Comparison of ENCODE assay signal across 18 cellular contexts in the genomic region with DNA sequence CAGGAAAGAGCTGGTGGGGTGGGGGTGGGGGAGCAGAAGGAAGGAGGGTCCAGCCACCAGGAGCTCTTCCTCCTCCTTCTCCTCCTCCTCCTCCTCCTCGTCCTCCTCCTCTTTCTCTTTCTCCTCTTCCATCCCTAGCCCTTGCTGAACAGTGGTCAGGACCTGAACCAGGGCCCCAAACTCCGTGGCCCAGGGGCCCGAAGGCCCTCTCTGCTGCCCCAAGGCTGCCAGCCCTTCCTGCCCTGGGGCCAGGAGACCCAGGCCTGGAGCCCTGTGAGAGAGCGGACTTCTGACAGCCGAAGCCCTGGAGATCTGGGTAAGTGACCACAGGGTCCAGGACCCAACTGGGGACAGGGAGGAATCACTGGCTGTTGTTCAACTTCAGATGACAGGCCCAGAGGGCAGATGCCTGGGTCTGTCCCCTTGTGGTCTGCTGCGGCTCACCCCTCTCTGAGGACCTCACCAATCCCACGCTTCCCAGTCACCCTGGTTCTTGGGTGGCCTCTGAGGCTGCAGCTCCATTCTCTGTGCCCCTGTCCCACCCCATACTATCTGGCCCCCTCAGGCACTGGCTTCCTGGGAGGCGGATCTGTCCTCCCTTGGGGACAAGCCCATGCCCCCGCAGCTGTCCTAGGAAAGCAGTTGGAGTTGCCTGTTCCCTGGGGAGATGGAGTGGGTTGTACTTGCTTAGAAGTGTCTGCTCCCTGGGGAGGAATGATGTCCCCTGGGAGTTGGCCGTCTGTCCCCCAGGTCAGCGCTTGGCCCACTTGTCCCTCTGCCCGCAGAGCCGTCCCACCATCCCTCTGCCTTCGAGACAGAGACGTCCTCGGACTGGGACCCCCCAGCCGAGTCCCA. TPM values are rescaled to one million over a fixed set of nuclear protein-coding genes. Genes with fewer than 3 reads are reported as not detected.
DNase-seq lines count a peak whose midpoint lies in the region; ATAC-seq and TF ChIP-seq lines count a peak whose summit lies in the region.
"Had no signal": no experiment of that assay in that cellular context is flagged by ENCODE, and none has a peak within 500 bp of the region (broad histone marks: within the 10 kb centered on the region; RNA-seq: fewer than 3 reads in every experiment).

No MANE protein-coding gene starts in this region.

- H3K9me3 Mint-ChIP-seq in neural progenitor cell, result peaks cover 10% of the 10 kb centered on the region

- no peak overlapping the region for H3K27ac ChIP-seq in ectodermal cell (ENCODE audit: insufficient read depth, low read depth, low read length, poor library complexity, severe bottlenecking)
- H3K27ac ChIP-seq in neural progenitor cell, result no peak overlapping the region
- H3K27ac ChIP-seq: 22Rv1, body of pancreas, SK-N-MC had no signal

- H3K4me2 ChIP-seq in neural progenitor cell, result peak overlapping the region; percentile 81

- H3K27me3 ChIP-seq in ectodermal cell (ENCODE audit: control insufficient read depth, insufficient read depth, low read length, poor library complexity, severe bottlenecking) (peaks cover 12% of the 10 kb centered on the region), neural progenitor cell (peaks cover 31% of the 10 kb centered on the region)
- H3K27me3 ChIP-seq: body of pancreas had no signal

- H3K27me3 Mint-ChIP-seq in neural progenitor cell (ENCODE audit: insufficient read depth, low read depth), result peaks cover 7% of the 10 kb centered on the region

- H3K36me3 ChIP-seq in ectodermal cell (ENCODE audit: control insufficient read depth, insufficient read depth, low read length) (no peaks in the 10 kb centered on the region), neural progenitor cell (no peaks in the 10 kb centered on the region)

- H3K4me1 ChIP-seq in ectodermal cell (ENCODE audit: control insufficient read depth, insufficient read depth, low read length) (peaks cover 8% of the 10 kb centered on the region), neural progenitor cell (peaks cover 11% of the 10 kb centered on the region)
- H3K4me1 ChIP-seq: body of pancreas had no signal

- WGBS in ectodermal cell, 2 experiments, result 78 to 80% methylated on average over 17 of the region's 17 CpGs

- H3K4me1 Mint-ChIP-seq in neural progenitor cell, result peaks cover 20% of the 10 kb centered on the region

- peak; percentile 22 for DNase-seq in DMS153 treated with DMSO at 0.1 percent for 48 hours (lab: John Stamatoyannopoulos, UW; ENCODE audit: unreplicated experiment)
- no peak for DNase-seq in DMS153 (lab: John Stamatoyannopoulos, UW)
- DNase-seq in NCI-H2171 (lab: John Stamatoyannopoulos, UW), result peak; percentile 56
- DNase-seq in neural progenitor cell (ENCODE audit: low spot score), result no peak
- DNase-seq in stimulated activated CD4-positive, alpha-beta T cell treated with anti-CD3 and anti-CD28 coated beads, Interleukin-4, amount 100 ng/mL, for 24 hours, result no peak
- DNase-seq in activated gamma-delta T cell (lab: John Stamatoyannopoulos, UW), result no peak
- DNase-seq: activated gamma-delta T cell treated with Interleukin-2 at 50 U/mL for 16 hours, body of pancreas, HCEC 1CT, midbrain had no signal

- H3F3A ChIP-seq in neural progenitor cell (ENCODE audit: low read depth), result peaks cover 14% of the 10 kb centered on the region

- no peaks in the 10 kb centered on the region for H3K79me2 ChIP-seq in neural progenitor cell (ENCODE audit: low read depth)

- H3K9ac ChIP-seq in neural progenitor cell, result no peak overlapping the region

- peak overlapping the region; percentile 92 for H2AFZ ChIP-seq in neural progenitor cell (replicated peaks)

- H4K20me1 ChIP-seq in neural progenitor cell (ENCODE audit: low read depth), result no peaks in the 10 kb centered on the region

- peak overlapping the region; percentile 29 for H3K4me3 ChIP-seq in ectodermal cell (ENCODE audit: insufficient read depth, low read depth, low read length)
- peak overlapping the region; percentile 40 for H3K4me3 ChIP-seq in neural progenitor cell
- H3K4me3 ChIP-seq: body of pancreas, SK-N-MC had no signal

- no peak overlapping the region for H3K4me3 Mint-ChIP-seq in neural progenitor cell

- no peak overlapping the region for H3K27ac Mint-ChIP-seq in neural progenitor cell
- H3K27ac Mint-ChIP-seq: CD4-positive, alpha-beta T cell; IgD-negative memory B cell had no signal

- peaks cover 2% of the 10 kb centered on the region for H3K36me3 Mint-ChIP-seq in neural progenitor cell

- no peak for ATAC-seq in GM19463 (IDR thresholded peaks at IDR 0.05; ENCODE audit: unreplicated experiment)
- ATAC-seq: body of pancreas had no signal

- no peak for TF ChIP-seq CTCF in neural progenitor cell (IDR thresholded peaks at IDR 0.05)

- no peaks in the 10 kb centered on the region for H3K9me3 ChIP-seq in ectodermal cell (ENCODE audit: control insufficient read depth, low read length)
- no peaks in the 10 kb centered on the region for H3K9me3 ChIP-seq in neural progenitor cell (ENCODE audit: low read depth)

RNA-seq across cellular contexts. Expression of gene VWA5B1, which starts 51.8 kb away (rescaled TPM):
- polyA plus RNA-seq in ectodermal cell (2013, experiment 1 of 4), result 0.54 TPM
- 0.43 TPM for polyA plus RNA-seq in ectodermal cell (2013, experiment 2 of 4)
- 0.53 TPM for polyA plus RNA-seq in ectodermal cell (2013, experiment 3 of 4)
- polyA plus RNA-seq in ectodermal cell (2013, experiment 4 of 4), result 0.45 TPM
- total RNA-seq in neural progenitor cell (ENCODE audit: low replicate concordance), result not detected in 2 replicates
- total RNA-seq: activated CD8-positive, alpha-beta memory T cell treated with anti-CD3 and anti-CD28 coated beads for 36 hours; body of pancreas; osteocyte had no signal
- polyA plus RNA-seq: IgD-negative memory B cell had no signal

Comparison
In these comparisons a context has a peak if more than half of its experiments do, and no peak if none do; other contexts are left out.
1. DNase-seq: peak in DMS153 treated with DMSO at 0.1 percent for 48 hours (single experiment) and NCI-H2171 (single experiment); none in DMS153 (single experiment), neural progenitor cell (single experiment), stimulated activated CD4-positive, alpha-beta T cell treated with anti-CD3 and anti-CD28 coated beads, Interleukin-4, amount 100 ng/mL, for 24 hours (single experiment) and activated gamma-delta T cell (single experiment).